ENCODE assay signal across 8 cellular contexts in the genomic region with DNA sequence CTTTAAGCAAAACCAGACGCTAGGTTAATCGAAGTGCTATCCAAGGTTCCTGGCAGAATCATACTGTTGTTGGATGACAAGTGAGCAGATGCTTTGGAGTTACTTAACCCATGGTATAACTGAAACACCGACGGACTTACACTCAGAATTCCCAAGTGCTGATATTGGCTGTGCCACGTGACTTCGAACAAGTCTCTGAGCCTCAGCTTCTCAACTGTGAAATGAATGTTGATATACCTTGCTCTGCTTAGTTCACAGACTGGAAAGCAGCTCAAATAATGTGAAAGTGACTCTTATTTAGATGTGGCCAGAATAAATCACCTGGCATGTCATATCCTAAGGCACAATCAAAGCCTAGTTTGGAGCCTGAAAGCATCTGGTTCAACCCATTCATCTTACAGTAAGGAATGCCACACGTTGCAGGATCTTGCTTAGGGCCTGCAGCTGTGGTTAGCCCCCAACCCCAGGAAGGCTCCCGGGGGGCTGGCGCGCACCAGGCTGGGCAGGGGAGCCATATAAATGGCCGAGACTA. TPM values are rescaled to one million over a fixed set of nuclear protein-coding genes. Genes with fewer than 3 reads are reported as not detected.
DNase-seq lines count a peak whose midpoint lies in the region; ATAC-seq and TF ChIP-seq lines count a peak whose summit lies in the region.

No MANE protein-coding gene starts in this region.

- no peaks in the 10 kb centered on the region for H3K27me3 Mint-ChIP-seq in Caco-2 (ENCODE audit: insufficient read depth, unreplicated experiment)
- no peaks in the 10 kb centered on the region for H3K27me3 Mint-ChIP-seq in effector memory CD8-positive, alpha-beta T cell

- H3K36me3 ChIP-seq in Caco-2 (ENCODE audit: control insufficient read depth, insufficient read depth, low read length), result peaks cover 2% of the 10 kb centered on the region; the same call in 1 of the 2 replicates
- H3K36me3 ChIP-seq in neuron (ENCODE audit: insufficient read depth, low read length), result peaks cover 13% of the 10 kb centered on the region

- H3K4me1 ChIP-seq in Caco-2, result peaks cover 10% of the 10 kb centered on the region
- H3K4me1 ChIP-seq in neuron (ENCODE audit: insufficient read depth, low read length), result peaks cover 18% of the 10 kb centered on the region

- peak overlapping the region; percentile 88 for H3K27ac Mint-ChIP-seq in Caco-2 (ENCODE audit: unreplicated experiment)
- peak overlapping the region; percentile 83 to 89 for H3K27ac Mint-ChIP-seq in effector memory CD8-positive, alpha-beta T cell

- no peak for ATAC-seq in effector memory CD8-positive, alpha-beta T cell (replicated peaks)
- ATAC-seq in GM21576 (IDR thresholded peaks at IDR 0.05; ENCODE audit: unreplicated experiment), result no peak

- no peak for TF ChIP-seq CTCF in Caco-2 (IDR thresholded peaks at IDR 0.05; ENCODE audit: insufficient read depth in 1 of 2, low read depth in 1 of 2, low read length in 1 of 2, severe bottlenecking in 1 of 2, unreplicated experiment in 1 of 2)

- no TSS peak for BruUV-seq in Caco-2 (replicated peaks; lab: Mats Ljungman, UMichigan)

- H3K4me3 ChIP-seq in Caco-2 (ENCODE audit: low read depth, low read length) (peak overlapping the region; percentile 53), neuron (ENCODE audit: low read length) (peak overlapping the region; percentile 92)

- no peaks in the 10 kb centered on the region for H3K9me3 ChIP-seq in Caco-2
- no peaks in the 10 kb centered on the region for H3K9me3 ChIP-seq in neuron (ENCODE audit: low read length)

- DNase-seq in Caco-2 (no peak), NCI-H69 (lab: John Stamatoyannopoulos, UW) (peak; percentile 38), anterior cingulate cortex (lab: John Stamatoyannopoulos, UW) (no peak), NCI-H2227 (lab: John Stamatoyannopoulos, UW; ENCODE audit: unreplicated experiment) (no peak), H4 (ENCODE audit: low spot score) (no peak)
- DNase-seq in effector memory CD8-positive, alpha-beta T cell, result no peak

- peaks cover 24% of the 10 kb centered on the region for H3K36me3 Mint-ChIP-seq in Caco-2 (ENCODE audit: insufficient read depth, unreplicated experiment)
- H3K36me3 Mint-ChIP-seq in effector memory CD8-positive, alpha-beta T cell (ENCODE audit: insufficient read depth), result peaks cover 15% of the 10 kb centered on the region

- H3K4me1 Mint-ChIP-seq in Caco-2 (ENCODE audit: low read depth, unreplicated experiment), result peaks cover 22% of the 10 kb centered on the region
- peaks cover 28 to 46% of the 10 kb centered on the region in 2 donors for H3K4me1 Mint-ChIP-seq in effector memory CD8-positive, alpha-beta T cell (ENCODE audit: low read depth in 2 of 2)

- CTCF ChIA-PET in Caco-2 (lab: Charles Lee), result no interaction called here

- peak overlapping the region; percentile 95 for H3K4me3 Mint-ChIP-seq in Caco-2 (ENCODE audit: unreplicated experiment)
- H3K4me3 Mint-ChIP-seq in effector memory CD8-positive, alpha-beta T cell, result peak overlapping the region; percentile 86 to 88

- peak overlapping the region; percentile 73 for H2AFZ ChIP-seq in neuron (ENCODE audit: low read depth, low read length)

- H3K9me3 Mint-ChIP-seq in Caco-2 (ENCODE audit: unreplicated experiment), result no peaks in the 10 kb centered on the region
- H3K9me3 Mint-ChIP-seq in effector memory CD8-positive, alpha-beta T cell, result no peaks in the 10 kb centered on the region

- POLR2A ChIA-PET in Caco-2 (lab: Charles Lee), result interaction anchor here (0.6 to 1.4 kb wide), 4 partner anchors 8 to 290 kb away, joined by 3 to 5 read pairs (median 4); a partner anchor contains a TSS

- H3K27me3 ChIP-seq in Caco-2 (replicated peaks; ENCODE audit: control insufficient read depth, insufficient read depth, low read length) (no peaks in the 10 kb centered on the region), neuron (ENCODE audit: insufficient read depth, low read length) (no peaks in the 10 kb centered on the region)

- intact Hi-C loops in Caco-2 (cut with micrococcal nuclease; ENCODE audit: unreplicated experiment), result no loop called here

RNA-seq across cellular contexts. Expression of a gene that starts 0.8 kb away (rescaled TPM):
- 20.7 and 22.7 TPM in 2 replicates for total RNA-seq in Caco-2 (2022)
- total RNA-seq in H4 (2014; rRNA removed; shearing (Covaris generic)), result 9.7 and 12.6 TPM in 2 replicates

RNA-seq across cellular contexts. Expression of a gene that starts 3.6 kb away (rescaled TPM):
- 84.8 and 87.8 TPM in 2 replicates for total RNA-seq in Caco-2 (2022)
- total RNA-seq in H4 (2014; rRNA removed; shearing (Covaris generic)), result 25.8 and 28.2 TPM in 2 replicates
